Comparison of ENCODE assay signal across 8 cellular contexts in the genomic region with DNA sequence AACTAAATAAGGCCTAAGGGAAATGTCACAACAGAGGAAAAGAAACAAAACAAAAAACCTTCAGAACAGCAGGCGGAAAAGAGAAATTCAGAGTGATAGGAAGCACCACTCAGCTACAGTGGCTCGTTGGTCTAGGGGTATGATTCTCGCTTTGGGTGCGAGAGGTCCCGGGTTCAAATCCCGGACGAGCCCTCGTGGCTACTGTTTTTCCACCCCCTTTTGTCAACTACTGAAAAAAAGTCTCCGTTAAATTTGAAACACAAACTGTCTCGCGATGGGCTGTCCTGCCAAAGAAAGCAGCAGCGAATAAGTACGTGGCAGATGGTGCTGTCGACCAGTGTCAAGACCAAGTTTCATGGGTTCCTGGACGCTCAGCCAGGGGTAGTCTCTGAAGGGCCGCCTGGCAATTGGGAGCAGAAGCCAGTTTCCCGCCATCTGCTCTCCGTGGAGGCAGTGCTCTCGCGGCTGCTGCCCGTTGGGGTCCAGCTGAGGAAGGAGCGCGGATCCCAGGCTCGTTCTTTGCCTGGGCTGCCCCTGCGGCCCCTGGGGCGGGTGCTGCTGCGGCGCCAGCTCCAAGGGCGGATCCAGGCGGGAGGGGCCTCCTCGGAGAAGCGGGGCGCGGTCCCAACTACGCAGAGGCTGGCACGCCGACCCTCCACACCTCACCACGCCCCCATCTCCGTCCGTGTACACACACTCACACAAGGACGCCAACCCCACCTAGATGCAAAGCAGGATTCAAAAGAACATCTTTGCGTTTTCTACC. TPM values are rescaled to one million over a fixed set of nuclear protein-coding genes. Genes with fewer than 3 reads are reported as not detected.
DNase-seq lines count a peak whose midpoint lies in the region; ATAC-seq and TF ChIP-seq lines count a peak whose summit lies in the region.

A gene with protein sequence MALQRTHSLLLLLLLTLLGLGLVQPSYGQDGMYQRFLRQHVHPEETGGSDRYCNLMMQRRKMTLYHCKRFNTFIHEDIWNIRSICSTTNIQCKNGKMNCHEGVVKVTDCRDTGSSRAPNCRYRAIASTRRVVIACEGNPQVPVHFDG (plus strand): TSS at position 665 of the 766 bp plus-strand sequence. CDS start 14,812 bp downstream, outside the sequence.

- no peaks in the 10 kb centered on the region for H3K36me3 ChIP-seq in colonic mucosa

- H3K4me3 Mint-ChIP-seq in activated CD4-positive, alpha-beta T cell treated with anti-CD3 and anti-CD28 coated beads, Interleukin-2, amount 10 ng/mL, durations not matched to agents 24 days and 14 days: no peak within 1 kb of the TSS

- TF ChIP-seq CTCF in GM10248 (IDR thresholded peaks at IDR 0.05; ENCODE audit: control extremely low read depth, extremely low read depth, low read depth, missing control alignments): no peak
- TF ChIP-seq CTCF in colonic mucosa (IDR thresholded peaks at IDR 0.05): no peak

- peak within 1 kb of the TSS; percentile 100 for H3K27ac ChIP-seq in colonic mucosa

- no peaks in the 10 kb centered on the region for H3K27me3 ChIP-seq in colonic mucosa

- intact Hi-C loops in activated CD4-positive, alpha-beta T cell treated with anti-CD3 and anti-CD28 coated beads, Interleukin-2, amount 10 ng/mL, durations not matched to agents 24 days and 14 days (cut with micrococcal nuclease): loop anchor here (1.0 to 10.0 kb wide), 7 partner anchors 51 to 581 kb away; partner anchors contain the start of genes HNRNPC, PARP2, PNP and TEP1
- intact Hi-C loops in colonic mucosa (cut with DNase I): loop anchor here (2.0 to 10.0 kb wide), 3 partner anchors 71 to 269 kb away; partner anchors contain the start of genes PIP4P1, PNP and TEP1

- H3K27ac Mint-ChIP-seq in activated CD4-positive, alpha-beta T cell treated with anti-CD3 and anti-CD28 coated beads, Interleukin-2, amount 10 ng/mL, durations not matched to agents 24 days and 14 days: peak within 1 kb of the TSS; percentile 63

- H3K9me3 ChIP-seq in colonic mucosa: no peaks in the 10 kb centered on the region

- peak within 1 kb of the TSS; percentile 53 for H3K4me3 ChIP-seq in colonic mucosa

- CTCF ChIA-PET in GM10248 (lab: Yijun Ruan, JAX): interaction anchor here (0.7 to 13.8 kb wide), 16 partner anchors 13 to 357 kb away, joined by 3 to 199 read pairs (median 5); no protein-coding TSS in a partner anchor

- H3K9me3 Mint-ChIP-seq in activated CD4-positive, alpha-beta T cell treated with anti-CD3 and anti-CD28 coated beads, Interleukin-2, amount 10 ng/mL, durations not matched to agents 24 days and 14 days: no peaks in the 10 kb centered on the region

- peaks cover 27% of the 10 kb centered on the region for H3K4me1 Mint-ChIP-seq in activated CD4-positive, alpha-beta T cell treated with anti-CD3 and anti-CD28 coated beads, Interleukin-2, amount 10 ng/mL, durations not matched to agents 24 days and 14 days

- POLR2A ChIA-PET in GM10248 (lab: Yijun Ruan, JAX): interaction anchor here (0.6 to 1.4 kb wide), 5 partner anchors 13 to 341 kb away, joined by 3 to 6 read pairs (median 3); no protein-coding TSS in a partner anchor

- H3K4me1 ChIP-seq in colonic mucosa: peaks cover 11% of the 10 kb centered on the region

- peaks cover 2% of the 10 kb centered on the region for H3K27me3 Mint-ChIP-seq in activated CD4-positive, alpha-beta T cell treated with anti-CD3 and anti-CD28 coated beads, Interleukin-2, amount 10 ng/mL, durations not matched to agents 24 days and 14 days

- ATAC-seq in HG02610 (IDR thresholded peaks at IDR 0.05; ENCODE audit: unreplicated experiment) (peak; percentile 23), left lobe of liver (peak; percentile 57), GM19328 (IDR thresholded peaks at IDR 0.05; ENCODE audit: unreplicated experiment) (no peak)

- no peaks in the 10 kb centered on the region for H3K36me3 Mint-ChIP-seq in activated CD4-positive, alpha-beta T cell treated with anti-CD3 and anti-CD28 coated beads, Interleukin-2, amount 10 ng/mL, durations not matched to agents 24 days and 14 days (ENCODE audit: low read depth)

- DNase-seq in GM10248 (ENCODE audit: extremely low spot score): peak; percentile 59
- DNase-seq in NCI-H2227 treated with DMSO at 0.1 percent for 48 hours (lab: John Stamatoyannopoulos, UW): peak; percentile 67
- peak; percentile 94 for DNase-seq in activated CD4-positive, alpha-beta T cell treated with anti-CD3 and anti-CD28 coated beads, Interleukin-2, amount 10 ng/mL, durations not matched to agents 24 days and 14 days
- peak; percentile 95 for DNase-seq in colonic mucosa
- DNase-seq in left lobe of liver (ENCODE audit: low spot score): peak; percentile 91
- DNase-seq in stimulated activated CD4-positive, alpha-beta T cell treated with anti-CD3 and anti-CD28 coated beads, Interleukin-1b, Interleukin-23, amount 100 ng/mL, for 4 hours (ENCODE audit: low read depth in 2 of 2): peak; percentile 71 to 85

- peak within 1 kb of the TSS; percentile 98 to 100 for H3K9ac ChIP-seq in colonic mucosa (ENCODE audit: low read depth in 2 of 2, low read length in 2 of 2)

RNA-seq across cellular contexts. Expression of the gene that starts here (rescaled TPM):
- 0.24 and 0.26 TPM in 2 replicates for total RNA-seq in activated CD4-positive, alpha-beta T cell treated with anti-CD3 and anti-CD28 coated beads, Interleukin-2, amount 10 ng/mL, durations not matched to agents 24 days and 14 days
- total RNA-seq in colonic mucosa (10 to 100 TPM; 41.5 to 94.7 TPM), left lobe of liver (152 TPM)

Comparison
In these comparisons a context has a peak if more than half of its experiments do, and no peak if none do; other contexts are left out.
1. RNA of the gene that starts here (total RNA-seq): 152 TPM in left lobe of liver (single experiment) and 41.5 to 94.7 TPM in colonic mucosa; 0.24 to 0.26 TPM in activated CD4-positive, alpha-beta T cell treated with anti-CD3 and anti-CD28 coated beads, Interleukin-2, amount 10 ng/mL, durations not matched to agents 24 days and 14 days; every median in the first group is over 10 times any median in the second.
2. Peak in DNase-seq in activated CD4-positive, alpha-beta T cell treated with anti-CD3 and anti-CD28 coated beads, Interleukin-2, amount 10 ng/mL, durations not matched to agents 24 days and 14 days; RNA of the gene not detected or under 1 TPM.
3. Peak in every context shown above with its lines, with median percentiles within 50 percentile points of each other: DNase-seq.